In the genomic region with DNA sequence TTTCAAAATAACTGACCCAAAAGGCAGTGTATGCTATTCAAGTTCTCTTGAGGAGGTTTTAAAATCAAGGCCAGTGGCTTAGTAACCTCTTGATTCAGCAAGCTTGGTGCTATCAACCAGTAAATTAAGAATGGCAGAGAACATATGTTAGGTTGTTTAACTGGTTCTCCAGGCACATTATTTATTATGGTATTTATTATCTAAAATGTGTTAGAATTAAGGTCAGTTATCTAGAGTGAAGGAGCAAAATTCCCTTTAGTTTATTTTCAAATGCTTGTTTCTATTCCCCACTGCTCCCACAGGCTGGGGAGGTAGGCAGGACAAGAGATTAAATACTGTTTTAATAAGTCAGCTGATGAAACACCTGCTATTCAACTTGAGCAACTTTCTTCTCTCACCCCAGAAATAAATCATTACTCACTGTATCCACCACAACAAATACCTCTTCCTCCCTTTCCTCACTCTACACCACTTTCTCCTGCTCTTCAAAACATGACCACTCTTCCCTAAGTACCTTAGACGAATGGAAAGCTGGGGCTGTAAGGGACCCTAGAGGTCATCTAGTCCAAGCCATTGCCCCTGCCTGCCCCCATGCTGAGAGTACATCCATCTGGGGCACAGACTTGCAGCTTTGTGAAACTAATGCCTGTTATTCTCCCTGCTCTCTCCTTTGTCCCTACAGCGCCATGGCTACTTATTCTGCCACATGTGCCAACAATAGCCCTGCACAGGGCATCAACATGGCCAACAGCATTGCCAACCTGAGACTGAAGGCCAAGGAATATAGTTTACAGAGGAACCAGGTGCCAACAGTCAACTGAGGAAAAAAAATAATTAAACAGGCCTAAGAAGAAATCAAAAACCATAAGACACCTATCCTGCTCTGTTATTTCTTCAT, we compare ENCODE assay signal across 14 cellular contexts.
"Had no signal": no experiment of that assay in that cellular context is flagged by ENCODE, and none has a peak within 500 bp of the region (broad histone marks: within the 10 kb centered on the region; RNA-seq: fewer than 3 reads in every experiment).

No MANE protein-coding gene starts in this region.

- H3K9me3 ChIP-seq: lower lobe of right lung, right lobe of liver, thoracic aorta had no signal

- H3K9me3 Mint-ChIP-seq: activated CD4-positive, alpha-beta memory T cell treated with anti-CD3 and anti-CD28 coated beads for 36 hours; activated naive CD8-positive, alpha-beta T cell treated with anti-CD3 and anti-CD28 coated beads for 36 hours had no signal

- H3K27ac ChIP-seq: lower lobe of right lung, right lobe of liver had no signal

- H3K4me3 ChIP-seq: lower lobe of right lung, right lobe of liver, thoracic aorta had no signal

- H3K4me1 ChIP-seq: lower lobe of right lung, right lobe of liver had no signal

- H3K27ac Mint-ChIP-seq: activated CD4-positive, alpha-beta memory T cell treated with anti-CD3 and anti-CD28 coated beads for 36 hours; activated naive CD8-positive, alpha-beta T cell treated with anti-CD3 and anti-CD28 coated beads for 36 hours; naive thymus-derived CD4-positive, alpha-beta T cell; stimulated activated naive CD8-positive, alpha-beta T cell treated with anti-CD3 and anti-CD28 coated beads, Interleukin-15, amount 100 ng/mL, for 72 hours had no signal

- H3K36me3 Mint-ChIP-seq: activated naive CD8-positive, alpha-beta T cell treated with anti-CD3 and anti-CD28 coated beads for 36 hours; naive thymus-derived CD4-positive, alpha-beta T cell had no signal

- H3K36me3 ChIP-seq: lower lobe of right lung, right lobe of liver had no signal

- DNase-seq: activated CD4-positive, alpha-beta memory T cell treated with anti-CD3 and anti-CD28 coated beads for 36 hours; activated gamma-delta T cell treated with Interleukin-2 at 50 U/mL for 16 hours; activated naive CD8-positive, alpha-beta T cell treated with anti-CD3 and anti-CD28 coated beads for 36 hours; activated T-cell treated with anti-CD3 and anti-CD28 coated beads, Interleukin-2, amount 50 U/mL, for 4 hours; anterior cingulate cortex; lower lobe of right lung; midbrain; naive thymus-derived CD4-positive, alpha-beta T cell; right lobe of liver; stimulated activated CD4-positive, alpha-beta T cell treated with anti-CD3 and anti-CD28 coated beads, Interleukin-2, amount 100 ng/mL, for 48 hours; stimulated activated CD8-positive, alpha-beta memory T cell treated with anti-CD3 and anti-CD28 coated beads, Interleukin-4, amount 100 ng/mL, for 48 hours; stimulated activated naive CD8-positive, alpha-beta T cell treated with anti-CD3 and anti-CD28 coated beads, Interleukin-15, amount 100 ng/mL, for 72 hours; T-helper 9 cell had no signal

- H3K4me1 Mint-ChIP-seq: activated naive CD8-positive, alpha-beta T cell treated with anti-CD3 and anti-CD28 coated beads for 36 hours; naive thymus-derived CD4-positive, alpha-beta T cell; stimulated activated naive CD8-positive, alpha-beta T cell treated with anti-CD3 and anti-CD28 coated beads, Interleukin-15, amount 100 ng/mL, for 72 hours had no signal

- H3K4me3 Mint-ChIP-seq: activated CD4-positive, alpha-beta memory T cell treated with anti-CD3 and anti-CD28 coated beads for 36 hours; activated naive CD8-positive, alpha-beta T cell treated with anti-CD3 and anti-CD28 coated beads for 36 hours; activated T-cell treated with anti-CD3 and anti-CD28 coated beads, Interleukin-2, amount 50 U/mL, for 4 hours; naive thymus-derived CD4-positive, alpha-beta T cell; stimulated activated naive CD8-positive, alpha-beta T cell treated with anti-CD3 and anti-CD28 coated beads, Interleukin-15, amount 100 ng/mL, for 72 hours had no signal

- ATAC-seq: activated T-cell treated with anti-CD3 and anti-CD28 coated beads, Interleukin-2, amount 50 U/mL, for 4 hours; lower lobe of right lung; naive thymus-derived CD4-positive, alpha-beta T cell; right lobe of liver; stimulated activated naive CD8-positive, alpha-beta T cell treated with anti-CD3 and anti-CD28 coated beads, Interleukin-15, amount 100 ng/mL, for 72 hours had no signal

- H3K27me3 ChIP-seq: right lobe of liver had no signal
